Comparison of ENCODE assay signal across 8 cellular contexts in the genomic region with DNA sequence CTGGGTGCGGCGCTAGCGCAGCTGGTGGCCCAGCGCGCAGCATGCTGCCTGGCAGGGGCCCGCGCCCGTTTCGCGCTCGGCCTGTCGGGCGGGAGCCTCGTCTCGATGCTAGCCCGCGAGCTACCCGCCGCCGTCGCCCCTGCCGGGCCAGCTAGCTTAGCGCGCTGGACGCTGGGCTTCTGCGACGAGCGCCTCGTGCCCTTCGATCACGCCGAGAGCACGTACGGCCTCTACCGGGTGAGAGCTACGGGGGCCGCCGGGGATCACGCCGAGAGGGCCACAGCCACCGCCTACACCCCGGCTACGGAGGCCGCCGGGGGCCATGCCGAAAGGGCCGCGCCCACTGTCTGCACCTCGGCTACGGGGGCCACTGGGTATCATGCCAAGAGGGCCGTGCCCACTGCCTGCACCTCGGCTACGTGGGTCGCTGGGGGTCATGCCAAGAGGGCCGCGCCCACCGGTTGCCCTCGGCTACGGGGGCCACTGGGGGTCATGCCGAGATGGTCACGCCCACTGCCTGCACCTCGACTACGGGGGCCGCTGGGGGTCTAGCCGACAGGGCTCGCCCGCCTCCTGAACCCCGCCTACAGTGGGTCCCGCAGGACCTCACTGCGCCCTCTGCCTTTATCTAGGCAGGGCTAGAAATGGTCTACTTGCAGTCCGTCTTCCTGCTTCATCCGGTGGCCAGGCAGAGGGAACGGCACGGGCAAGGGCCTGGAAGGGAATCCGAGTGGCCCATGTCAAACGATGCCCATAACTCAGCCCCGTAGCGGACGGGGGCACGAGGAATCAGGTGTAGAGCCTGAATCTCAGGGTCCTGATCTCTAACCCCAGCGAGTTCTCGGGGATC. TPM values are rescaled to one million over a fixed set of nuclear protein-coding genes. Genes with fewer than 3 reads are reported as not detected.
DNase-seq lines count a peak whose midpoint lies in the region; ATAC-seq, FAIRE-seq and TF ChIP-seq lines count a peak whose summit lies in the region.

No MANE protein-coding gene starts in this region.

- H3K27ac Mint-ChIP-seq in CD14-positive monocyte (peak overlapping the region; percentile 81 to 96 (median 92)), endothelial cell (ENCODE audit: unreplicated experiment) (peak overlapping the region; percentile 24)
- H3K27ac Mint-ChIP-seq in activated CD8-positive, alpha-beta memory T cell treated with anti-CD3 and anti-CD28 coated beads, Interleukin-2, amount 10 ng/mL, durations not matched to agents 7 days and 5 days: peak overlapping the region; percentile 96

- CTCF ChIA-PET in activated CD8-positive, alpha-beta memory T cell treated with anti-CD3 and anti-CD28 coated beads, Interleukin-2, amount 10 ng/mL, durations not matched to agents 7 days and 5 days (lab: Charles Lee): interaction anchor here (0.9 to 8.9 kb wide), 10 partner anchors 10 to 92 kb away, joined by 3 to 84 read pairs (median 4); partner anchors contain the start of genes MVB12A and TMEM221

- peaks cover 0 to 7% (median 3%) of the 10 kb centered on the region in 7 donors for H3K9me3 Mint-ChIP-seq in CD14-positive monocyte
- no peaks in the 10 kb centered on the region for H3K9me3 Mint-ChIP-seq in activated CD8-positive, alpha-beta memory T cell treated with anti-CD3 and anti-CD28 coated beads, Interleukin-2, amount 10 ng/mL, durations not matched to agents 7 days and 5 days (ENCODE audit: low read depth)
- no peaks in the 10 kb centered on the region for H3K9me3 Mint-ChIP-seq in endothelial cell (ENCODE audit: unreplicated experiment)

- peak; percentile 81 for FAIRE-seq in GM19239 (lab: Jason Lieb, UNC)

- peak; percentile 58 for ATAC-seq in HG03439 (IDR thresholded peaks at IDR 0.05; ENCODE audit: unreplicated experiment)
- ATAC-seq in activated CD8-positive, alpha-beta memory T cell treated with anti-CD3 and anti-CD28 coated beads, Interleukin-2, amount 10 ng/mL, durations not matched to agents 7 days and 5 days: peak; percentile 76

- peaks cover 50% of the 10 kb centered on the region for H3K4me1 Mint-ChIP-seq in CD14-positive monocyte
- H3K4me1 Mint-ChIP-seq in activated CD8-positive, alpha-beta memory T cell treated with anti-CD3 and anti-CD28 coated beads, Interleukin-2, amount 10 ng/mL, durations not matched to agents 7 days and 5 days: peaks cover 39% of the 10 kb centered on the region
- H3K4me1 Mint-ChIP-seq in endothelial cell (ENCODE audit: unreplicated experiment): peaks cover 32% of the 10 kb centered on the region

- intact Hi-C loops in CD14-positive monocyte (cut with micrococcal nuclease): loop anchor here (5.0 kb wide), 1 partner anchor 45 kb away; the partner anchor contains the start of gene COLGALT1 (in 2 of the 2)

- DNase-seq in CD14-positive monocyte (ENCODE audit: low spot score) (peak; percentile 84), GM19239 (ENCODE audit: insufficient read length, low spot score) (peak; percentile 72), NOMO-1 treated with DMSO at 0.1 percent for 48 hours (lab: John Stamatoyannopoulos, UW; ENCODE audit: unreplicated experiment) (peak; percentile 80), endothelial cell (ENCODE audit: low spot score) (peak; percentile 74), middle frontal gyrus (ENCODE audit: extremely low spot score, low spot score) (peak; percentile 62)
- DNase-seq in activated CD8-positive, alpha-beta memory T cell treated with anti-CD3 and anti-CD28 coated beads, Interleukin-2, amount 10 ng/mL, durations not matched to agents 7 days and 5 days: peak; percentile 95
- DNase-seq in stimulated activated CD8-positive, alpha-beta memory T cell treated with anti-CD3 and anti-CD28 coated beads, Interleukin-2, amount 100 ng/mL, for 1 hour (ENCODE audit: low read depth in 2 of 2): peak; percentile 74 to 78

- H3K36me3 Mint-ChIP-seq in CD14-positive monocyte: peaks cover 18 to 35% of the 10 kb centered on the region in 2 donors
- H3K36me3 Mint-ChIP-seq in activated CD8-positive, alpha-beta memory T cell treated with anti-CD3 and anti-CD28 coated beads, Interleukin-2, amount 10 ng/mL, durations not matched to agents 7 days and 5 days: peaks cover 28% of the 10 kb centered on the region
- H3K36me3 Mint-ChIP-seq in endothelial cell (ENCODE audit: low read depth, unreplicated experiment): peaks cover 13% of the 10 kb centered on the region

- peaks cover 0 to 1% (median 0%) of the 10 kb centered on the region in 3 donors for H3K27me3 Mint-ChIP-seq in CD14-positive monocyte (ENCODE audit: low read depth in 3 of 3)
- H3K27me3 Mint-ChIP-seq in activated CD8-positive, alpha-beta memory T cell treated with anti-CD3 and anti-CD28 coated beads, Interleukin-2, amount 10 ng/mL, durations not matched to agents 7 days and 5 days: no peaks in the 10 kb centered on the region
- H3K27me3 Mint-ChIP-seq in endothelial cell (ENCODE audit: unreplicated experiment): peaks cover 5% of the 10 kb centered on the region

- H3K4me3 Mint-ChIP-seq in CD14-positive monocyte: peak overlapping the region; percentile 95 to 99
- peak overlapping the region; percentile 95 for H3K4me3 Mint-ChIP-seq in activated CD8-positive, alpha-beta memory T cell treated with anti-CD3 and anti-CD28 coated beads, Interleukin-2, amount 10 ng/mL, durations not matched to agents 7 days and 5 days
- peak overlapping the region; percentile 92 for H3K4me3 Mint-ChIP-seq in endothelial cell (ENCODE audit: unreplicated experiment)

- TF ChIP-seq CTCF in CD14-positive monocyte (IDR thresholded peaks at IDR 0.05) (no peak), endothelial cell (IDR thresholded peaks at IDR 0.05; ENCODE audit: unreplicated experiment) (no peak)

RNA-seq across cellular contexts. Expression of gene PGLS, which starts 0.5 kb away (rescaled TPM):
- 100 to 1,000 TPM; 141 to 158 TPM for polyA plus RNA-seq in CD14-positive monocyte
- 10 to 100 TPM; 59.3 to 65.4 TPM for total RNA-seq in activated CD8-positive, alpha-beta memory T cell treated with anti-CD3 and anti-CD28 coated beads, Interleukin-2, amount 10 ng/mL, durations not matched to agents 7 days and 5 days
- 184 TPM for total RNA-seq in endothelial cell (ENCODE audit: unreplicated experiment)

RNA-seq across cellular contexts. Expression of gene SLC27A1, which starts 41.6 kb away (rescaled TPM):
- 10 to 100 TPM; 27.1 to 27.6 TPM for polyA plus RNA-seq in CD14-positive monocyte
- 1 to 10 TPM; 1.5 to 2.1 TPM for total RNA-seq in activated CD8-positive, alpha-beta memory T cell treated with anti-CD3 and anti-CD28 coated beads, Interleukin-2, amount 10 ng/mL, durations not matched to agents 7 days and 5 days
- total RNA-seq in endothelial cell (ENCODE audit: unreplicated experiment): 30.2 TPM

RNA-seq across cellular contexts. Expression of gene COLGALT1, which starts 43.5 kb away (rescaled TPM):
- polyA plus RNA-seq in CD14-positive monocyte: 10 to 100 TPM; 66.8 to 68.8 TPM
- total RNA-seq in activated CD8-positive, alpha-beta memory T cell treated with anti-CD3 and anti-CD28 coated beads, Interleukin-2, amount 10 ng/mL, durations not matched to agents 7 days and 5 days: 10 to 100 TPM; 52.2 to 65.2 TPM
- total RNA-seq in endothelial cell (ENCODE audit: unreplicated experiment): 257 TPM

RNA-seq across cellular contexts. Expression of gene NXNL1, which starts 51.2 kb away (rescaled TPM):
- not detected for polyA plus RNA-seq in CD14-positive monocyte
- not detected for total RNA-seq in activated CD8-positive, alpha-beta memory T cell treated with anti-CD3 and anti-CD28 coated beads, Interleukin-2, amount 10 ng/mL, durations not matched to agents 7 days and 5 days
- not detected for total RNA-seq in endothelial cell (ENCODE audit: unreplicated experiment)

Comparison
In these comparisons a context has a peak if more than half of its experiments do, and no peak if none do; other contexts are left out.
1. Peak in every context shown above with its lines: DNase-seq and ATAC-seq.
2. H3K27ac Mint-ChIP-seq: peak in every context shown above with its lines; median percentile 96 in activated CD8-positive, alpha-beta memory T cell treated with anti-CD3 and anti-CD28 coated beads, Interleukin-2, amount 10 ng/mL, durations not matched to agents 7 days and 5 days; 92 in CD14-positive monocyte; 24 in endothelial cell.
3. RNA of gene SLC27A1, which starts 41.6 kb away (total RNA-seq): 30.2 TPM in endothelial cell (single experiment); 1.5 to 2.1 TPM in activated CD8-positive, alpha-beta memory T cell treated with anti-CD3 and anti-CD28 coated beads, Interleukin-2, amount 10 ng/mL, durations not matched to agents 7 days and 5 days; every median in the first group is over 10 times any median in the second.